In genomic region chr10:78222096-78222790, GRCh38 we compare ENCODE assay signal across 21 cellular contexts.
DNase-seq lines count a peak whose midpoint lies in the region; ATAC-seq and TF ChIP-seq lines count a peak whose summit lies in the region.
"Had no signal": no experiment of that assay in that cellular context is flagged by ENCODE, and none has a peak within 500 bp of the region (broad histone marks: within the 10 kb centered on the region; RNA-seq: fewer than 3 reads in every experiment).

No MANE protein-coding gene starts in this region.

- H3K4me3 ChIP-seq in endodermal cell (ENCODE audit: low read length): no peak overlapping the region
- H3K4me3 ChIP-seq: GM12878 had no signal

- H3K27ac Mint-ChIP-seq in endothelial cell (ENCODE audit: unreplicated experiment) (no peak overlapping the region), endodermal cell (no peak overlapping the region)
- no peak overlapping the region for H3K27ac Mint-ChIP-seq in stimulated activated effector memory CD8-positive, alpha-beta T cell treated with anti-CD3 and anti-CD28 coated beads, Interleukin-12 subunit alpha, Interleukin-12 subunit beta, amount 100 ng/mL, for 72 hours
- H3K27ac Mint-ChIP-seq: CD4-positive, alpha-beta T cell; HFFc6 had no signal

- H3K36me3 ChIP-seq in endodermal cell (ENCODE audit: control insufficient read depth, insufficient read depth, low read length): no peaks in the 10 kb centered on the region
- H3K36me3 ChIP-seq: BE2C had no signal

- no peak overlapping the region for H3K27ac ChIP-seq in endodermal cell (ENCODE audit: low read depth, low read length)

- peak; percentile 36 for DNase-seq in NCI-H510A treated with DMSO at 0.1 percent for 48 hours (lab: John Stamatoyannopoulos, UW)
- no peak for DNase-seq in NCI-H510A (lab: John Stamatoyannopoulos, UW)
- peak; percentile 64 for DNase-seq in NCI-H146 treated with DMSO at 0.1 percent for 48 hours (lab: John Stamatoyannopoulos, UW; ENCODE audit: unreplicated experiment)
- DNase-seq in endothelial cell (ENCODE audit: low spot score): peak; percentile 10
- DNase-seq in stimulated activated effector memory CD8-positive, alpha-beta T cell treated with anti-CD3 and anti-CD28 coated beads, Interleukin-12 subunit alpha, Interleukin-12 subunit beta, amount 100 ng/mL, for 72 hours (ENCODE audit: low spot score in 2 of 2): no peak
- DNase-seq in endodermal cell: no peak
- DNase-seq in NCI-H187 (lab: John Stamatoyannopoulos, UW): no peak
- DNase-seq: 8988T; BE2C; CD4-positive, alpha-beta T cell; GDM1; HFFc6; Karpas-422; NCI-H1105; NCI-H187 treated with DMSO at 0.1 percent for 48 hours; NCI-H446 treated with DMSO at 0.1 percent for 48 hours; NK-92 treated with Interleukin-12 subunit alpha and Interleukin-12 subunit beta, amount 100 ng/mL, for 24 hours; SIG-M5; T-helper 2 cell had no signal

- no peaks in the 10 kb centered on the region for H3K4me1 ChIP-seq in endodermal cell (ENCODE audit: control insufficient read depth, insufficient read depth, low read length)
- H3K4me1 ChIP-seq: BE2C had no signal

- peaks cover 7% of the 10 kb centered on the region for H3K27me3 Mint-ChIP-seq in endothelial cell (ENCODE audit: unreplicated experiment)
- H3K27me3 Mint-ChIP-seq in endodermal cell (ENCODE audit: insufficient read depth): peaks cover 14% of the 10 kb centered on the region

- H3K4me3 Mint-ChIP-seq in endothelial cell (ENCODE audit: unreplicated experiment) (no peak overlapping the region), endodermal cell (no peak overlapping the region)
- H3K4me3 Mint-ChIP-seq in stimulated activated effector memory CD8-positive, alpha-beta T cell treated with anti-CD3 and anti-CD28 coated beads, Interleukin-12 subunit alpha, Interleukin-12 subunit beta, amount 100 ng/mL, for 72 hours: no peak overlapping the region
- H3K4me3 Mint-ChIP-seq: CD4-positive, alpha-beta T cell; HFFc6 had no signal

- no peak overlapping the region for H3K9ac ChIP-seq in endodermal cell (ENCODE audit: extremely low read depth, low read length, poor library complexity, severe bottlenecking)

- peaks cover 14% of the 10 kb centered on the region for H3K4me1 Mint-ChIP-seq in endothelial cell (ENCODE audit: unreplicated experiment)
- no peaks in the 10 kb centered on the region for H3K4me1 Mint-ChIP-seq in stimulated activated effector memory CD8-positive, alpha-beta T cell treated with anti-CD3 and anti-CD28 coated beads, Interleukin-12 subunit alpha, Interleukin-12 subunit beta, amount 100 ng/mL, for 72 hours
- peaks cover 20% of the 10 kb centered on the region for H3K4me1 Mint-ChIP-seq in endodermal cell

- H3K9me3 ChIP-seq in endodermal cell (ENCODE audit: control insufficient read depth, low read length): peaks cover 4% of the 10 kb centered on the region
- H3K9me3 ChIP-seq: BE2C had no signal

- TF ChIP-seq CTCF in endothelial cell (IDR thresholded peaks at IDR 0.05; ENCODE audit: unreplicated experiment) (no peak), endodermal cell (conservative IDR thresholded peaks at IDR 0.05) (no peak)

- 93 to 100% methylated on average over 6 to 11 of the region's 11 CpGs for WGBS in endodermal cell (ENCODE audit: insufficient coverage in 1 of 2, insufficient read length in 1 of 2), 2 experiments

- ATAC-seq in stimulated activated effector memory CD8-positive, alpha-beta T cell treated with anti-CD3 and anti-CD28 coated beads, Interleukin-12 subunit alpha, Interleukin-12 subunit beta, amount 100 ng/mL, for 72 hours: peak; percentile 4
- no peak for ATAC-seq in HG02588 (IDR thresholded peaks at IDR 0.05; ENCODE audit: unreplicated experiment)
- ATAC-seq: GM12878 had no signal

- H3K36me3 Mint-ChIP-seq in endothelial cell (ENCODE audit: low read depth, unreplicated experiment) (no peaks in the 10 kb centered on the region), endodermal cell (ENCODE audit: low read depth) (no peaks in the 10 kb centered on the region)
- no peaks in the 10 kb centered on the region for H3K36me3 Mint-ChIP-seq in stimulated activated effector memory CD8-positive, alpha-beta T cell treated with anti-CD3 and anti-CD28 coated beads, Interleukin-12 subunit alpha, Interleukin-12 subunit beta, amount 100 ng/mL, for 72 hours

- H3K27me3 ChIP-seq in endodermal cell (ENCODE audit: control insufficient read depth, insufficient read depth, low read length, poor library complexity, severe bottlenecking): no peaks in the 10 kb centered on the region
- H3K27me3 ChIP-seq: BE2C had no signal

- H3K9me3 Mint-ChIP-seq in endothelial cell (ENCODE audit: unreplicated experiment): no peaks in the 10 kb centered on the region
- H3K9me3 Mint-ChIP-seq in stimulated activated effector memory CD8-positive, alpha-beta T cell treated with anti-CD3 and anti-CD28 coated beads, Interleukin-12 subunit alpha, Interleukin-12 subunit beta, amount 100 ng/mL, for 72 hours: peaks cover 2% of the 10 kb centered on the region
- H3K9me3 Mint-ChIP-seq in endodermal cell: peaks cover 8% of the 10 kb centered on the region
- H3K9me3 Mint-ChIP-seq: CD4-positive, alpha-beta T cell had no signal

Comparison
In these comparisons a context has a peak if more than half of its experiments do, and no peak if none do; other contexts are left out.
1. DNase-seq: peak in NCI-H510A treated with DMSO at 0.1 percent for 48 hours (single experiment), NCI-H146 treated with DMSO at 0.1 percent for 48 hours (single experiment) and endothelial cell (single experiment); none in NCI-H510A (single experiment), stimulated activated effector memory CD8-positive, alpha-beta T cell treated with anti-CD3 and anti-CD28 coated beads, Interleukin-12 subunit alpha, Interleukin-12 subunit beta, amount 100 ng/mL, for 72 hours (0 of 2), endodermal cell (single experiment) and NCI-H187 (0 of 2).